ENCODE assay signal across 19 cellular contexts in genomic region chr7:156841497-156841896, GRCh38. TPM values are rescaled to one million over a fixed set of nuclear protein-coding genes. Genes with fewer than 3 reads are reported as not detected.
A peak's percentile ranks its signal among the peaks of the same experiment; 100 is the strongest.
DNase-seq lines count a peak whose midpoint lies in the region; TF ChIP-seq lines count a peak whose summit lies in the region.
"Had no signal": no experiment of that assay in that cellular context is flagged by ENCODE, and none has a peak within 500 bp of the region (broad histone marks: within the 10 kb centered on the region; RNA-seq: fewer than 3 reads in every experiment).

No MANE protein-coding gene starts in this region.

- no peak overlapping the region for H4K8ac ChIP-seq in trophoblast cell (ENCODE audit: low read depth, low read length)

- H3K4me2 ChIP-seq in trophoblast cell (ENCODE audit: low read length) = no peak overlapping the region
- H3K4me2 ChIP-seq: BLaER1 had no signal

- H3K27ac ChIP-seq in cardiac muscle cell = peak overlapping the region; percentile 87
- no peak overlapping the region for H3K27ac ChIP-seq in left ventricle myocardium inferior (replicated peaks)
- no peak overlapping the region for H3K27ac ChIP-seq in trophoblast cell (ENCODE audit: low read depth, low read length)
- H3K27ac ChIP-seq: 22Rv1, BLaER1, C4-2B had no signal

- TF ChIP-seq CTCF in cardiac muscle cell (IDR thresholded peaks at IDR 0.05; ENCODE audit: low read depth, low read length) (no peak), left ventricle myocardium inferior (IDR thresholded peaks at IDR 0.05; ENCODE audit: borderline replicate concordance) (no peak)

- no peak overlapping the region for H4K12ac ChIP-seq in trophoblast cell (ENCODE audit: low read depth, low read length)

- no peak overlapping the region for H3K14ac ChIP-seq in trophoblast cell (ENCODE audit: low read length)

- peak overlapping the region; percentile 7 for H3K23ac ChIP-seq in trophoblast cell (ENCODE audit: low read length)

- H3K36me3 ChIP-seq in cardiac muscle cell (no peaks in the 10 kb centered on the region), left ventricle myocardium inferior (no peaks in the 10 kb centered on the region), trophoblast cell (ENCODE audit: control insufficient read depth in 1 of 2, insufficient read depth in 2 of 2, low read length in 2 of 2) (no peaks in the 10 kb centered on the region)
- H3K36me3 ChIP-seq: HAP-1 had no signal

- no peak overlapping the region for H2BK5ac ChIP-seq in trophoblast cell (ENCODE audit: low read depth, low read length, poor library complexity)

- no peak overlapping the region for H3K18ac ChIP-seq in trophoblast cell (ENCODE audit: low read length)

- H3K4me1 ChIP-seq in cardiac muscle cell (ENCODE audit: low read depth) = peaks cover 35% of the 10 kb centered on the region
- peaks cover 45% of the 10 kb centered on the region for H3K4me1 ChIP-seq in left ventricle myocardium inferior
- peaks cover 2 to 4% of the 10 kb centered on the region in 2 experiments for H3K4me1 ChIP-seq in trophoblast cell (ENCODE audit: control insufficient read depth in 1 of 2, insufficient read depth in 2 of 2, low read length in 2 of 2)
- H3K4me1 ChIP-seq: BLaER1, HAP-1 had no signal

- H3K27me3 ChIP-seq in cardiac muscle cell (no peaks in the 10 kb centered on the region), left ventricle myocardium inferior (ENCODE audit: low read depth) (no peaks in the 10 kb centered on the region), trophoblast cell (ENCODE audit: insufficient read depth, low read length) (no peaks in the 10 kb centered on the region)
- H3K27me3 ChIP-seq: BLaER1 had no signal

- no peak overlapping the region for H2BK12ac ChIP-seq in trophoblast cell (ENCODE audit: low read length)

- H3K4me3 ChIP-seq in cardiac muscle cell (no peak overlapping the region), left ventricle myocardium inferior (no peak overlapping the region), trophoblast cell (ENCODE audit: low read depth, low read length) (no peak overlapping the region)
- H3K4me3 ChIP-seq: BLaER1, HAP-1 had no signal

- no peaks in the 10 kb centered on the region for H3K9me3 ChIP-seq in cardiac muscle cell (ENCODE audit: low read depth)
- H3K9me3 ChIP-seq in left ventricle myocardium inferior (replicated peaks) = no peaks in the 10 kb centered on the region
- H3K9me3 ChIP-seq in trophoblast cell (ENCODE audit: insufficient read depth, low read depth, low read length) = no peaks in the 10 kb centered on the region
- H3K9me3 ChIP-seq: BLaER1, HAP-1 had no signal

- no peak overlapping the region for H2AFZ ChIP-seq in trophoblast cell (ENCODE audit: insufficient read depth, low read length, poor library complexity)

- no peak overlapping the region for H2AK5ac ChIP-seq in trophoblast cell (ENCODE audit: low read length)

- H2BK120ac ChIP-seq in trophoblast cell (ENCODE audit: insufficient read depth, low read length, poor library complexity) = no peak overlapping the region

- no peak overlapping the region for H3K9ac ChIP-seq in trophoblast cell (ENCODE audit: low read length)
- H3K9ac ChIP-seq: BLaER1 had no signal

- DNase-seq in cardiac muscle cell (ENCODE audit: low read depth in 1 of 2, low spot score in 1 of 2) (no peak), left ventricle myocardium inferior (no peak), left kidney (ENCODE audit: low read depth, low spot score) (peak; percentile 2), trophoblast cell (no peak), NCI-H1930 (lab: John Stamatoyannopoulos, UW) (no peak), DMS 273 treated with DMSO at 0.1 percent for 48 hours (lab: John Stamatoyannopoulos, UW) (no peak), occipital lobe (lab: John Stamatoyannopoulos, UW) (no peak)
- DNase-seq in stimulated activated CD4-positive, alpha-beta T cell treated with anti-CD3 and anti-CD28 coated beads, Interleukin-1b, Interleukin-23, amount 100 ng/mL, for 48 hours = no peak
- DNase-seq: CD4-positive, CD25-positive, alpha-beta regulatory T cell; CD8-positive, alpha-beta T cell; DMS53; DMS79 treated with DMSO at 0.1 percent for 48 hours; GF-D8; GOT3; HFFc6 had no signal

- WGBS in trophoblast cell (ENCODE audit: extremely low coverage, insufficient coverage, insufficient read length) = 100% methylated on average over 1 of the region's 2 CpGs

- intact Hi-C loops in left ventricle myocardium inferior (cut with micrococcal nuclease) = no loop called here

- H4K91ac ChIP-seq in trophoblast cell (ENCODE audit: low read depth, low read length) = no peak overlapping the region

- no peaks in the 10 kb centered on the region for H3K79me1 ChIP-seq in trophoblast cell (ENCODE audit: low read length)

- no peak overlapping the region for H3K4ac ChIP-seq in trophoblast cell (ENCODE audit: low read depth, low read length)

- H3K79me2 ChIP-seq in trophoblast cell (ENCODE audit: control insufficient read depth, insufficient read depth, low read length, poor library complexity) = no peaks in the 10 kb centered on the region

RNA-seq across cellular contexts. Expression of gene LMBR1, which starts 51.5 kb away (rescaled TPM):
- total RNA-seq in cardiac muscle cell (41.1 and 78.0 TPM in 2 replicates), left ventricle myocardium inferior (37.6 TPM), occipital lobe (235 TPM)
- 49.9 and 62.3 TPM in 2 replicates for polyA plus RNA-seq in cardiac muscle cell
- 25.7 and 29.0 TPM in 2 replicates for polyA plus RNA-seq in trophoblast cell (2013)
